In the genomic region with DNA sequence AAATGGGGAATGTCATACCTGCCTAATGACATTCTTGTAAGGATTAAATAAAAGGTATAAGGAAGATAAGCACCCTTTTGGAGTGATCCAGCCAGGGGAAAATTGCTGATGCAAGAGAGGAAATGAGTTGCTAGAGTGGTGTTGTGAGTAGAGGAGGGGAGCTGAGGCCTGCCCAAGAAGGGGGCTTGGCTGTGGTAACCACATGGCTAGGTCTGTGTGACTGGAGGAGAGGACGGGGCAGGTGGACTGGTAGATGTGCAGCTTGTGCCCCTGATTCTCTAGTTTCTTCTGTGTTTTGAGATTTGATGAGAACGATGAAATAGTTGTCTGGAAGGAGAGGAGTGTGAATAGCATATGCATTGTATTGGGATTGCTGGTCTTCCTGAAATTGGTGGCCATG, we compare ENCODE assay signal across 13 cellular contexts. TPM values are rescaled to one million over a fixed set of nuclear protein-coding genes. Genes with fewer than 3 reads are reported as not detected.
DNase-seq lines count a peak whose midpoint lies in the region; ATAC-seq and TF ChIP-seq lines count a peak whose summit lies in the region.
"Had no signal": no experiment of that assay in that cellular context is flagged by ENCODE, and none has a peak within 500 bp of the region (broad histone marks: within the 10 kb centered on the region; RNA-seq: fewer than 3 reads in every experiment).

No MANE protein-coding gene starts in this region.

- H3K4me1 ChIP-seq in BLaER1 treated with 17β-estradiol and CSF1 and Interleukin-3, amounts not matched to agents 10 nM and 100 nM: peaks cover 29 to 59% (median 50%) of the 10 kb centered on the region in 10 experiments
- H3K4me1 ChIP-seq in esophagus squamous epithelium: peaks cover 9 to 45% (median 34%) of the 10 kb centered on the region in 3 donors
- H3K4me1 ChIP-seq: parathyroid adenoma had no signal

- peak overlapping the region; percentile 4 to 93 (median 35); a peak in 15 of 22 replicates for H3K4me2 ChIP-seq in BLaER1 treated with 17β-estradiol and CSF1 and Interleukin-3, amounts not matched to agents 10 nM and 100 nM

- in situ Hi-C loops in GM13977 (cut with MboI; ENCODE audit: low pct_unique_long_range_greater_than_20kb, low sequenced_read_pairs, unreplicated experiment): no loop called here

- H3K4me1 Mint-ChIP-seq in activated naive CD8-positive, alpha-beta T cell treated with anti-CD3 and anti-CD28 coated beads, Interleukin-2, amount 50 U/mL, for 24 hours: peaks cover 47% of the 10 kb centered on the region

- peaks cover 93 to 100% (median 100%) of the 10 kb centered on the region in 11 experiments for H3K36me3 ChIP-seq in BLaER1 treated with 17β-estradiol and CSF1 and Interleukin-3, amounts not matched to agents 10 nM and 100 nM
- H3K36me3 ChIP-seq in esophagus squamous epithelium: peaks cover 38 to 98% (median 44%) of the 10 kb centered on the region in 3 donors

- peak overlapping the region in 2 of 11 experiments; percentile 24 to 38; a peak in 2 of 22 replicates for H3K9ac ChIP-seq in BLaER1 treated with 17β-estradiol and CSF1 and Interleukin-3, amounts not matched to agents 10 nM and 100 nM
- H3K9ac ChIP-seq: parathyroid adenoma had no signal

- no peaks in the 10 kb centered on the region for H3K9me3 Mint-ChIP-seq in activated naive CD8-positive, alpha-beta T cell treated with anti-CD3 and anti-CD28 coated beads, Interleukin-2, amount 50 U/mL, for 24 hours

- peak overlapping the region; percentile 50 for H3K4me3 Mint-ChIP-seq in activated naive CD8-positive, alpha-beta T cell treated with anti-CD3 and anti-CD28 coated beads, Interleukin-2, amount 50 U/mL, for 24 hours

- DNase-seq in HL-60 (ENCODE audit: low read depth in 1 of 2, low spot score in 1 of 2) (no peak), esophagus squamous epithelium (lab: John Stamatoyannopoulos, UW) (no peak), GM13977 (ENCODE audit: low spot score) (no peak)
- no peak for DNase-seq in activated naive CD8-positive, alpha-beta T cell treated with anti-CD3 and anti-CD28 coated beads, Interleukin-2, amount 50 U/mL, for 24 hours
- DNase-seq: activated CD8-positive, alpha-beta memory T cell treated with anti-CD3 and anti-CD28 coated beads for 24 hours; body of pancreas; GDM1; NCI-H2081 treated with DMSO at 0.1 percent for 48 hours had no signal

- TF ChIP-seq CTCF in HL-60 (IDR thresholded peaks at IDR 0.05; ENCODE audit: insufficient read depth, low read length): no peak
- TF ChIP-seq CTCF in esophagus squamous epithelium (IDR thresholded peaks at IDR 0.05): no peak
- TF ChIP-seq CTCF in GM13977 (IDR thresholded peaks at IDR 0.05; ENCODE audit: extremely low read depth, insufficient read depth, missing control alignments): no peak

- H3K4me3 ChIP-seq in BLaER1 treated with 17β-estradiol and CSF1 and Interleukin-3, amounts not matched to agents 10 nM and 100 nM: no peak overlapping the region
- no peak overlapping the region for H3K4me3 ChIP-seq in HL-60 (replicated peaks; ENCODE audit: insufficient read depth, low read length)
- H3K4me3 ChIP-seq in esophagus squamous epithelium: no peak overlapping the region
- H3K4me3 ChIP-seq: body of pancreas had no signal

- no peak for TF ChIP-seq POLR2A in esophagus squamous epithelium (IDR thresholded peaks at IDR 0.05)

- intact Hi-C loops in esophagus squamous epithelium (cut with DNase I): no loop called here

- peak overlapping the region; percentile 89 for H3K27ac Mint-ChIP-seq in activated naive CD8-positive, alpha-beta T cell treated with anti-CD3 and anti-CD28 coated beads, Interleukin-2, amount 50 U/mL, for 24 hours

- no peaks in the 10 kb centered on the region for H3K27me3 ChIP-seq in BLaER1 treated with 17β-estradiol and CSF1 and Interleukin-3, amounts not matched to agents 10 nM and 100 nM
- no peaks in the 10 kb centered on the region for H3K27me3 ChIP-seq in HL-60 (ENCODE audit: insufficient read depth, poor library complexity, severe bottlenecking)
- no peaks in the 10 kb centered on the region for H3K27me3 ChIP-seq in esophagus squamous epithelium
- H3K27me3 ChIP-seq: body of pancreas had no signal

- peak overlapping the region in 5 of 11 experiments; percentile 0 to 29 (median 21); a peak in 3 of 22 replicates for H3K27ac ChIP-seq in BLaER1 treated with 17β-estradiol and CSF1 and Interleukin-3, amounts not matched to agents 10 nM and 100 nM
- H3K27ac ChIP-seq in HL-60 (replicated peaks) (peak overlapping the region; percentile 38), esophagus squamous epithelium (no peak overlapping the region)
- H3K27ac ChIP-seq: body of pancreas, parathyroid adenoma had no signal

- WGBS in esophagus squamous epithelium, 2 donors: 87 to 96% methylated on average over 2 of the region's 2 CpGs

- peak; percentile 22 for ATAC-seq in activated naive CD8-positive, alpha-beta T cell treated with anti-CD3 and anti-CD28 coated beads, Interleukin-2, amount 50 U/mL, for 24 hours
- ATAC-seq in GM21737 (IDR thresholded peaks at IDR 0.05; ENCODE audit: unreplicated experiment): no peak
- ATAC-seq: body of pancreas had no signal

- peaks cover 76% of the 10 kb centered on the region for H3K36me3 Mint-ChIP-seq in activated naive CD8-positive, alpha-beta T cell treated with anti-CD3 and anti-CD28 coated beads, Interleukin-2, amount 50 U/mL, for 24 hours (ENCODE audit: low read depth)

- peaks cover 72 to 100% (median 98%) of the 10 kb centered on the region in 11 experiments; a peak in 21 of 22 replicates for H4K20me1 ChIP-seq in BLaER1 treated with 17β-estradiol and CSF1 and Interleukin-3, amounts not matched to agents 10 nM and 100 nM

- H3K9me3 ChIP-seq in BLaER1 treated with 17β-estradiol and CSF1 and Interleukin-3, amounts not matched to agents 10 nM and 100 nM (replicated peaks in 1 of 11): no peaks in the 10 kb centered on the region
- no peaks in the 10 kb centered on the region for H3K9me3 ChIP-seq in esophagus squamous epithelium
- H3K9me3 ChIP-seq: body of pancreas had no signal

- no peaks in the 10 kb centered on the region for H3K27me3 Mint-ChIP-seq in activated naive CD8-positive, alpha-beta T cell treated with anti-CD3 and anti-CD28 coated beads, Interleukin-2, amount 50 U/mL, for 24 hours

RNA-seq across cellular contexts. Expression of a gene that starts 6.6 kb away (rescaled TPM):
- total RNA-seq in esophagus squamous epithelium: 10 to 100 TPM; 34.5 to 54.0 (median 40.7) TPM

RNA-seq across cellular contexts. Expression of a gene that starts 14.3 kb away (rescaled TPM):
- 1 to 10 TPM in 3 of 4 donors, under 1 TPM in 1; 0.88 to 2.9 (median 1.6) TPM for total RNA-seq in esophagus squamous epithelium

RNA-seq across cellular contexts. Expression of a gene that starts 19.4 kb away (rescaled TPM):
- total RNA-seq in esophagus squamous epithelium: 1 to 10 TPM in 2 of 4 donors, under 1 TPM in 2; 0.66 to 2.0 (median 1.1) TPM

RNA-seq across cellular contexts. Expression of a gene that starts 22.8 kb away (rescaled TPM):
- total RNA-seq in esophagus squamous epithelium: not detected
- total RNA-seq: body of pancreas, LHCN-M2, lower leg skin had no signal

RNA-seq across cellular contexts. Expression of a gene that starts 36.1 kb away (rescaled TPM):
- total RNA-seq in esophagus squamous epithelium: 10 to 100 TPM in 2 of 4 donors, 1 to 10 TPM in 2; 6.4 to 11.1 (median 9.4) TPM
